Comparison of ENCODE assay signal across 8 cellular contexts in the genomic region with DNA sequence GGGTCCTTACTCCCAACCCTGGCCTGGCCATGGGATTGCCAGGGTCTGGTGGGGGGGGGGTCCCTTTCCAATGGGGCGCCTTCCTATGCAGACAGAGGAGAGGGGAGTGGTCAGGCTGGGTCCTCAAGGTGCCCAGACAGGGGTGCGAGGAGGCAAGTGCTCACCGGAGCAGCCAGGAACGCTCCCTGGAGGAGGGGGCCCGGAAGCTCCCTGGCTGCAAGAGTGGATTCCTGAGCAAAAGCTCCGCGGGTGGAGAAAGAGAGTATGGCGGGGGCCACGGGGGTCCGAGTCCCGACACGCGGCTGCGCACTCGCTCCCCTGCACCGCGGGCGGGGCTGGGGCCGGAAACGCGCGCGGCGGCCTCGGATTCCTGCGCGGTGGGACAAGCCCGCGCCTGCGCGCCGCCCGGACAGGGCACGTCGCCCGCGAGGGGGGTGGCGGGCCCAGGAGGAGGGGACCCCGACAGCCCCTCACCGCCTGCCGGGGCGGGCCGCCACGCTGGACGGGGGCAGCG. TPM values are rescaled to one million over a fixed set of nuclear protein-coding genes. Genes with fewer than 3 reads are reported as not detected.
A peak's percentile ranks its signal among the peaks of the same experiment; 100 is the strongest.
DNase-seq lines count a peak whose midpoint lies in the region; ATAC-seq and TF ChIP-seq lines count a peak whose summit lies in the region.

No MANE protein-coding gene starts in this region.

- ATAC-seq in CD4-positive, alpha-beta T cell (ENCODE audit: poor library complexity) = peak; percentile 71
- peak; percentile 23 for ATAC-seq in GM21529 (IDR thresholded peaks at IDR 0.05; ENCODE audit: unreplicated experiment)
- no peak for ATAC-seq in RWPE2 (ENCODE audit: low read depth)
- peak; percentile 23 for ATAC-seq in activated naive CD8-positive, alpha-beta T cell treated with anti-CD3 and anti-CD28 coated beads, Interleukin-2, amount 50 U/mL, for 24 hours
- ATAC-seq in left ventricle myocardium superior = peak; percentile 49

- H3K4me1 ChIP-seq in RWPE2 (ENCODE audit: insufficient read depth, poor library complexity, severe bottlenecking) (peaks cover 44% of the 10 kb centered on the region), Karpas-422 (ENCODE audit: low read length) (no peaks in the 10 kb centered on the region)

- peaks cover 18% of the 10 kb centered on the region; the same call in 1 of the 2 replicates for H4K20me1 ChIP-seq in Karpas-422 (ENCODE audit: insufficient read depth, low read depth, low read length)

- H2AFZ ChIP-seq in Karpas-422 (ENCODE audit: low read length) = no peak overlapping the region

- peak overlapping the region; percentile 56 for H3K27ac ChIP-seq in CD4-positive, alpha-beta T cell (ENCODE audit: low read depth, low read length)
- peak overlapping the region; percentile 96 for H3K27ac ChIP-seq in RWPE2 (ENCODE audit: poor library complexity, severe bottlenecking)
- no peak overlapping the region for H3K27ac ChIP-seq in Karpas-422 (ENCODE audit: low read length)

- POLR2A ChIA-PET in CD4-positive, alpha-beta T cell (lab: Charles Lee) = interaction anchor here (0.9 kb wide), 1 partner anchor 30 kb away, joined by 5 read pairs; no protein-coding TSS in a partner anchor

- H3K27ac Mint-ChIP-seq in CD4-positive, alpha-beta T cell = peak overlapping the region; percentile 68
- H3K27ac Mint-ChIP-seq in activated naive CD8-positive, alpha-beta T cell treated with anti-CD3 and anti-CD28 coated beads, Interleukin-2, amount 50 U/mL, for 24 hours = no peak overlapping the region

- H3K9me3 Mint-ChIP-seq in CD4-positive, alpha-beta T cell = no peaks in the 10 kb centered on the region
- H3K9me3 Mint-ChIP-seq in activated naive CD8-positive, alpha-beta T cell treated with anti-CD3 and anti-CD28 coated beads, Interleukin-2, amount 50 U/mL, for 24 hours = no peaks in the 10 kb centered on the region

- no peaks in the 10 kb centered on the region for H3K79me2 ChIP-seq in Karpas-422 (ENCODE audit: low read length)

- H3K4me2 ChIP-seq in Karpas-422 (ENCODE audit: low read depth, low read length, poor library complexity, severe bottlenecking) = no peak overlapping the region

- H3K36me3 ChIP-seq in RWPE2 (ENCODE audit: low read depth) (no peaks in the 10 kb centered on the region), Karpas-422 (ENCODE audit: insufficient read depth, low read length) (no peaks in the 10 kb centered on the region)

- H3K27me3 Mint-ChIP-seq in CD4-positive, alpha-beta T cell = no peaks in the 10 kb centered on the region
- H3K27me3 Mint-ChIP-seq in activated naive CD8-positive, alpha-beta T cell treated with anti-CD3 and anti-CD28 coated beads, Interleukin-2, amount 50 U/mL, for 24 hours = peaks cover 5% of the 10 kb centered on the region

- CTCF ChIA-PET in CD4-positive, alpha-beta T cell (lab: Charles Lee) = no interaction called here

- no peaks in the 10 kb centered on the region for H3K9me3 ChIP-seq in CD4-positive, alpha-beta T cell (ENCODE audit: control insufficient read depth, low read length)
- H3K9me3 ChIP-seq in RWPE2 (ENCODE audit: severe bottlenecking) (no peaks in the 10 kb centered on the region), Karpas-422 (ENCODE audit: low read length) (no peaks in the 10 kb centered on the region)

- peak overlapping the region; percentile 83 for H3K4me3 Mint-ChIP-seq in CD4-positive, alpha-beta T cell
- H3K4me3 Mint-ChIP-seq in activated naive CD8-positive, alpha-beta T cell treated with anti-CD3 and anti-CD28 coated beads, Interleukin-2, amount 50 U/mL, for 24 hours = peak overlapping the region; percentile 67

- peak overlapping the region; percentile 50 for H3K4me3 ChIP-seq in RWPE2 (ENCODE audit: severe bottlenecking)
- peak overlapping the region; percentile 85 for H3K4me3 ChIP-seq in skeletal muscle cell (ENCODE audit: low read depth, low read length)
- H3K4me3 ChIP-seq in Karpas-422 (ENCODE audit: low read length) = no peak overlapping the region

- H3K36me3 Mint-ChIP-seq in CD4-positive, alpha-beta T cell (ENCODE audit: low read depth) = no peaks in the 10 kb centered on the region
- no peaks in the 10 kb centered on the region for H3K36me3 Mint-ChIP-seq in activated naive CD8-positive, alpha-beta T cell treated with anti-CD3 and anti-CD28 coated beads, Interleukin-2, amount 50 U/mL, for 24 hours (ENCODE audit: low read depth)

- peaks cover 24% of the 10 kb centered on the region for H3K4me1 Mint-ChIP-seq in CD4-positive, alpha-beta T cell (ENCODE audit: low read depth)
- peaks cover 15% of the 10 kb centered on the region for H3K4me1 Mint-ChIP-seq in activated naive CD8-positive, alpha-beta T cell treated with anti-CD3 and anti-CD28 coated beads, Interleukin-2, amount 50 U/mL, for 24 hours

- H3K27me3 ChIP-seq in CD4-positive, alpha-beta T cell (ENCODE audit: control insufficient read depth, insufficient read depth, low read length) = no peaks in the 10 kb centered on the region
- no peaks in the 10 kb centered on the region for H3K27me3 ChIP-seq in RWPE2 (ENCODE audit: insufficient read depth, poor library complexity, severe bottlenecking)
- H3K27me3 ChIP-seq in Karpas-422 (ENCODE audit: low read length) = no peaks in the 10 kb centered on the region

- H3K9ac ChIP-seq in Karpas-422 (ENCODE audit: low read length) = no peak overlapping the region

- no peak for TF ChIP-seq CTCF in CD4-positive, alpha-beta T cell (IDR thresholded peaks at IDR 0.05)
- TF ChIP-seq CTCF in RWPE2 (IDR thresholded peaks at IDR 0.05; ENCODE audit: poor library complexity, severe bottlenecking) = no peak

- no peaks in the 10 kb centered on the region for H3K9me2 ChIP-seq in Karpas-422 (replicated peaks; ENCODE audit: insufficient read depth, low read length)

- intact Hi-C loops in CD4-positive, alpha-beta T cell (cut with DNase I, micrococcal nuclease) = loop anchor here in 1 of 2 experiments (1.0 to 5.0 kb wide), 4 partner anchors 74 to 435 kb away; a partner anchor contains a TSS
- intact Hi-C loops in left ventricle myocardium superior (cut with micrococcal nuclease) = no loop called here

- DNase-seq in CD4-positive, alpha-beta T cell = peak; percentile 38 to 76 (median 60)
- DNase-seq in RWPE2 (ENCODE audit: low spot score) (peak; percentile 82), left ventricle myocardium superior (peak; percentile 87), skeletal muscle cell (ENCODE audit: low read depth) (no peak), Karpas-422 (no peak), SKM-1 (lab: John Stamatoyannopoulos, UW; ENCODE audit: unreplicated experiment) (no peak)
- DNase-seq in activated naive CD8-positive, alpha-beta T cell treated with anti-CD3 and anti-CD28 coated beads, Interleukin-2, amount 50 U/mL, for 24 hours = peak; percentile 70

RNA-seq across cellular contexts. Expression of a gene that starts 27.7 kb away (rescaled TPM):
- total RNA-seq in CD4-positive, alpha-beta T cell = 10 to 100 TPM; 64.4 to 66.7 TPM
- total RNA-seq in left ventricle myocardium superior = 1.3 TPM
- total RNA-seq in Karpas-422 (2014; rRNA removed; shearing (Covaris generic); ENCODE audit: low replicate concordance) = not detected in 2 replicates

Comparison
In these comparisons a context has a peak if more than half of its experiments do, and no peak if none do; other contexts are left out.
1. DNase-seq: peak in CD4-positive, alpha-beta T cell (10 of 10), RWPE2 (single experiment), activated naive CD8-positive, alpha-beta T cell treated with anti-CD3 and anti-CD28 coated beads, Interleukin-2, amount 50 U/mL, for 24 hours (single experiment) and left ventricle myocardium superior (single experiment); none in skeletal muscle cell (single experiment), Karpas-422 (single experiment) and SKM-1 (single experiment).
2. RNA of a gene that starts 27.7 kb away (total RNA-seq): 64.4 to 66.7 TPM in CD4-positive, alpha-beta T cell; 1.3 TPM in left ventricle myocardium superior (single experiment) and not detected in Karpas-422; every median in the first group is over 10 times any median in the second.